31 cellular contexts compared by ENCODE assay signal in genomic region chr12:101720118-101720517, GRCh38. TPM values are rescaled to one million over a fixed set of nuclear protein-coding genes. Genes with fewer than 3 reads are reported as not detected.
"Had no signal": no experiment of that assay in that cellular context is flagged by ENCODE, and none has a peak within 500 bp of the region (broad histone marks: within the 10 kb centered on the region; RNA-seq: fewer than 3 reads in every experiment).

No MANE protein-coding gene starts in this region.

- ATAC-seq: activated CD4-positive, alpha-beta T cell treated with anti-CD3 and anti-CD28 coated beads for 36 hours; activated CD8-positive, alpha-beta memory T cell treated with anti-CD3 and anti-CD28 coated beads, Interleukin-2, amount 10 ng/mL, durations not matched to agents 7 days and 5 days; activated CD8-positive, alpha-beta T cell treated with anti-CD3 and anti-CD28 coated beads, Interleukin-2, amount 10 ng/mL, durations not matched to agents 7 days and 5 days; activated naive CD8-positive, alpha-beta T cell treated with anti-CD3 and anti-CD28 coated beads, Interleukin-2, amount 50 U/mL, for 24 hours; body of pancreas; effector memory CD8-positive, alpha-beta T cell; foreskin keratinocyte; gastrocnemius medialis had no signal

- H3K4me1 Mint-ChIP-seq: activated CD4-positive, alpha-beta T cell treated with anti-CD3 and anti-CD28 coated beads for 36 hours; activated CD4-positive, alpha-beta T cell treated with anti-CD3 and anti-CD28 coated beads, Interleukin-2, amount 10 ng/mL, durations not matched to agents 24 days and 14 days; activated CD8-positive, alpha-beta memory T cell treated with anti-CD3 and anti-CD28 coated beads, Interleukin-2, amount 10 ng/mL, durations not matched to agents 7 days and 5 days; activated naive CD4-positive, alpha-beta T cell treated with anti-CD3 and anti-CD28 coated beads, Interleukin-2, amount 50 U/mL, for 24 hours; activated naive CD8-positive, alpha-beta T cell treated with anti-CD3 and anti-CD28 coated beads, Interleukin-2, amount 50 U/mL, for 24 hours had no signal

- H3K9me3 Mint-ChIP-seq: activated CD4-positive, alpha-beta memory T cell treated with anti-CD3 and anti-CD28 coated beads for 36 hours; activated CD4-positive, alpha-beta T cell treated with anti-CD3 and anti-CD28 coated beads, Interleukin-2, amount 10 ng/mL, durations not matched to agents 24 days and 14 days; activated naive CD4-positive, alpha-beta T cell treated with anti-CD3 and anti-CD28 coated beads for 36 hours; activated naive CD4-positive, alpha-beta T cell treated with anti-CD3 and anti-CD28 coated beads, Interleukin-2, amount 50 U/mL, for 24 hours; activated naive CD8-positive, alpha-beta T cell treated with anti-CD3 and anti-CD28 coated beads for 36 hours; activated naive CD8-positive, alpha-beta T cell treated with anti-CD3 and anti-CD28 coated beads, Interleukin-2, amount 50 U/mL, for 24 hours; activated T-helper 1 cell treated with anti-CD3 and anti-CD28 coated beads, Interleukin-12 subunit alpha, Interleukin-12 subunit beta, Interleukin-2, Interleukin-4 antibody, amounts not matched to agents 30 ng/mL and 10 ng/mL and 1 ng/mL, durations not matched to agents 14 hours and 24 hours and 36 hours; activated T-helper 2 cell treated with anti-CD3 and anti-CD28 coated beads, Interferon-gamma antibody, Interleukin-2, Interleukin-4, amounts not matched to agents 10 μg/mL and 5 μg/mL and 100 μg/mL, durations not matched to agents 14 hours and 24 hours and 36 hours; effector memory CD8-positive, alpha-beta T cell had no signal

- H3K4me3 Mint-ChIP-seq: activated CD4-positive, alpha-beta memory T cell treated with anti-CD3 and anti-CD28 coated beads for 36 hours; activated CD4-positive, alpha-beta T cell treated with anti-CD3 and anti-CD28 coated beads for 36 hours; activated CD4-positive, alpha-beta T cell treated with anti-CD3 and anti-CD28 coated beads, Interleukin-2, amount 10 ng/mL, durations not matched to agents 24 days and 14 days; activated CD8-positive, alpha-beta memory T cell treated with anti-CD3 and anti-CD28 coated beads, Interleukin-2, amount 10 ng/mL, durations not matched to agents 7 days and 5 days; activated CD8-positive, alpha-beta T cell treated with anti-CD3 and anti-CD28 coated beads, Interleukin-2, amount 10 ng/mL, durations not matched to agents 7 days and 5 days; activated naive CD4-positive, alpha-beta T cell treated with anti-CD3 and anti-CD28 coated beads for 36 hours; activated naive CD4-positive, alpha-beta T cell treated with anti-CD3 and anti-CD28 coated beads, Interleukin-2, amount 50 U/mL, for 24 hours; activated naive CD8-positive, alpha-beta T cell treated with anti-CD3 and anti-CD28 coated beads for 36 hours; activated naive CD8-positive, alpha-beta T cell treated with anti-CD3 and anti-CD28 coated beads, Interleukin-2, amount 50 U/mL, for 24 hours; activated T-helper 1 cell treated with anti-CD3 and anti-CD28 coated beads, Interleukin-12 subunit alpha, Interleukin-12 subunit beta, Interleukin-2, Interleukin-4 antibody, amounts not matched to agents 30 ng/mL and 10 ng/mL and 1 ng/mL, durations not matched to agents 14 hours and 24 hours and 36 hours; effector memory CD8-positive, alpha-beta T cell had no signal

- H3K36me3 Mint-ChIP-seq: activated naive CD4-positive, alpha-beta T cell treated with anti-CD3 and anti-CD28 coated beads, Interleukin-2, amount 50 U/mL, for 24 hours had no signal

- H3K27ac Mint-ChIP-seq: activated CD4-positive, alpha-beta memory T cell treated with anti-CD3 and anti-CD28 coated beads for 36 hours; activated CD4-positive, alpha-beta T cell treated with anti-CD3 and anti-CD28 coated beads for 36 hours; activated CD4-positive, alpha-beta T cell treated with anti-CD3 and anti-CD28 coated beads, Interleukin-2, amount 10 ng/mL, durations not matched to agents 24 days and 14 days; activated CD8-positive, alpha-beta memory T cell treated with anti-CD3 and anti-CD28 coated beads, Interleukin-2, amount 10 ng/mL, durations not matched to agents 7 days and 5 days; activated CD8-positive, alpha-beta T cell treated with anti-CD3 and anti-CD28 coated beads, Interleukin-2, amount 10 ng/mL, durations not matched to agents 7 days and 5 days; activated naive CD4-positive, alpha-beta T cell treated with anti-CD3 and anti-CD28 coated beads for 36 hours; activated naive CD4-positive, alpha-beta T cell treated with anti-CD3 and anti-CD28 coated beads, Interleukin-2, amount 50 U/mL, for 24 hours; activated naive CD8-positive, alpha-beta T cell treated with anti-CD3 and anti-CD28 coated beads for 36 hours; activated naive CD8-positive, alpha-beta T cell treated with anti-CD3 and anti-CD28 coated beads, Interleukin-2, amount 50 U/mL, for 24 hours; activated T-helper 1 cell treated with anti-CD3 and anti-CD28 coated beads, Interleukin-12 subunit alpha, Interleukin-12 subunit beta, Interleukin-2, Interleukin-4 antibody, amounts not matched to agents 30 ng/mL and 10 ng/mL and 1 ng/mL, durations not matched to agents 14 hours and 24 hours and 36 hours; activated T-helper 2 cell treated with anti-CD3 and anti-CD28 coated beads, Interferon-gamma antibody, Interleukin-2, Interleukin-4, amounts not matched to agents 10 μg/mL and 5 μg/mL and 100 μg/mL, durations not matched to agents 14 hours and 24 hours and 36 hours; effector memory CD8-positive, alpha-beta T cell had no signal

- H3K27me3 Mint-ChIP-seq: activated CD4-positive, alpha-beta memory T cell treated with anti-CD3 and anti-CD28 coated beads for 36 hours; activated CD4-positive, alpha-beta T cell treated with anti-CD3 and anti-CD28 coated beads for 36 hours; activated CD4-positive, alpha-beta T cell treated with anti-CD3 and anti-CD28 coated beads, Interleukin-2, amount 10 ng/mL, durations not matched to agents 24 days and 14 days; activated CD8-positive, alpha-beta memory T cell treated with anti-CD3 and anti-CD28 coated beads, Interleukin-2, amount 10 ng/mL, durations not matched to agents 7 days and 5 days; activated naive CD4-positive, alpha-beta T cell treated with anti-CD3 and anti-CD28 coated beads, Interleukin-2, amount 50 U/mL, for 24 hours; activated naive CD8-positive, alpha-beta T cell treated with anti-CD3 and anti-CD28 coated beads for 36 hours; activated naive CD8-positive, alpha-beta T cell treated with anti-CD3 and anti-CD28 coated beads, Interleukin-2, amount 50 U/mL, for 24 hours; effector memory CD8-positive, alpha-beta T cell had no signal

- DNase-seq: activated CD4-positive, alpha-beta memory T cell treated with anti-CD3 and anti-CD28 coated beads for 36 hours; activated CD4-positive, alpha-beta T cell treated with anti-CD3 and anti-CD28 coated beads for 36 hours; activated CD4-positive, alpha-beta T cell treated with anti-CD3 and anti-CD28 coated beads, Interleukin-2, amount 10 ng/mL, durations not matched to agents 24 days and 14 days; activated CD4-positive, CD25-positive, alpha-beta regulatory T cell; activated CD4-positive, CD25-positive, alpha-beta regulatory T cell treated with anti-CD3 and anti-CD28 coated beads, Interleukin-2, amount 50 U/mL, for 72 hours; activated CD8-positive, alpha-beta memory T cell treated with anti-CD3 and anti-CD28 coated beads, Interleukin-2, amount 10 ng/mL, durations not matched to agents 7 days and 5 days; activated CD8-positive, alpha-beta memory T cell treated with anti-CD3 and anti-CD28 coated beads, Interleukin-2, amount 50 U/mL, for 4 hours; activated CD8-positive, alpha-beta T cell treated with anti-CD3 and anti-CD28 coated beads, Interleukin-2, amount 10 ng/mL, durations not matched to agents 7 days and 5 days; activated effector memory CD4-positive, alpha-beta T cell treated with anti-CD3 and anti-CD28 coated beads, Interleukin-2, amount 50 U/mL, for 16 hours; activated naive CD4-positive, alpha-beta T cell treated with anti-CD3 and anti-CD28 coated beads for 36 hours; activated naive CD8-positive, alpha-beta T cell treated with anti-CD3 and anti-CD28 coated beads for 36 hours; activated naive CD8-positive, alpha-beta T cell treated with anti-CD3 and anti-CD28 coated beads, Interleukin-2, amount 50 U/mL, for 24 hours; activated T-cell treated with anti-CD3 and anti-CD28 coated beads, Interleukin-2, amount 50 U/mL, for 1 hour; activated T-cell treated with anti-CD3 and anti-CD28 coated beads, Interleukin-2, amount 50 U/mL, for 48 hours; adrenal gland; amygdala; aorta; body of pancreas; caudate nucleus; cortex of kidney; dermis blood vessel endothelial cell; effector CD4-positive, alpha-beta T cell; effector memory CD8-positive, alpha-beta T cell; erythroblast; foreskin keratinocyte; gastrocnemius medialis; T-helper 2 cell had no signal

RNA-seq across cellular contexts. Expression of gene SYCP3, which starts 19.1 kb away (rescaled TPM):
- total RNA-seq: activated naive CD4-positive, alpha-beta T cell treated with anti-CD3 and anti-CD28 coated beads for 36 hours; dermis blood vessel endothelial cell; esophagus muscularis mucosa had no signal
